9 cellular contexts compared by ENCODE assay signal in the genomic region with DNA sequence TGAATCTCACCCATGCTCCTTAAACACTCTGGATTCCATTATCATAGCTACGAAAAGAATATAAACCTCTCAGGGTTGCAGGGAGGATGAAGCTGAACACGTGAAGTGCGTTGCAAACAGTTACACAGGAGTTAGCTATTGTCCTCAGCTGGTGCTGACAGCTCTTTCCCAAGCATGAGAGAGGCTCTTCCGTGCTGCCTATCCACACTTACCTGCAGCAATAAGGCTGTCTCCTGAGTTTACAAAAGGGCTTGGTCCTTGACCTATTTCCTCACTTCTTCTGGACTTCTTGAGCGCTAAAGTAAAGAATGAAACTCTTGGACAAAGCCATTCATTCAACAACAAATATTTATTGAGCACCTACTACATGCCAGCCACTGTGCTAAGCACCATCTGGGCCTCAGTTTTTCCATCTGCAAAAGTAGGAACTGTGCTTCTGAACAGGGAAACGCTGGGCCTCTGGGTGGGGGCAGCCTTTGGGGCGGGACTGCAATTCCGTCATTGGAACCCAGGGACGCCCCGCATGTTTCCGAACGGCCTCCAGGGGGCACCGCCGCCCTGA. TPM values are rescaled to one million over a fixed set of nuclear protein-coding genes. Genes with fewer than 3 reads are reported as not detected.
A peak's percentile ranks its signal among the peaks of the same experiment; 100 is the strongest.
DNase-seq lines count a peak whose midpoint lies in the region; ATAC-seq, FAIRE-seq and TF ChIP-seq lines count a peak whose summit lies in the region.
"Had no signal": no experiment of that assay in that cellular context is flagged by ENCODE, and none has a peak within 500 bp of the region (broad histone marks: within the 10 kb centered on the region; RNA-seq: fewer than 3 reads in every experiment).

No MANE protein-coding gene starts in this region.

- H2AFZ ChIP-seq in K562 (ENCODE audit: low read depth, low read length) (peak overlapping the region; percentile 99), smooth muscle cell (ENCODE audit: low read depth) (peak overlapping the region; percentile 98)

- in situ Hi-C loops in K562 (cut with MboI) = no loop called here

- intact Hi-C loops in K562 (cut with micrococcal nuclease) = loop anchor here (1.0 to 5.0 kb wide), 3 partner anchors 49 to 104 kb away; partner anchors contain the start of genes TM7SF2 and ZNHIT2

- CTCF ChIA-PET in K562 (lab: Yijun Ruan, JAX; ENCODE audit: low intra/inter-chr PET ratio) = interaction anchor here (0.7 to 2.3 kb wide), 10 partner anchors 65 to 270 kb away, joined by 3 to 18 read pairs (median 4); partner anchors contain the start of genes ATG2A, CDC42BPG, CDCA5 and VPS51

- H3K27me3 ChIP-seq in HUES48 (ENCODE audit: control insufficient read depth, insufficient read depth, low read length) = no peaks in the 10 kb centered on the region
- no peaks in the 10 kb centered on the region for H3K27me3 ChIP-seq in K562 (ENCODE audit: control insufficient read depth in 2 of 2, insufficient read depth in 2 of 2, low read length in 2 of 2)
- no peaks in the 10 kb centered on the region for H3K27me3 ChIP-seq in iPS-18a (ENCODE audit: control insufficient read depth, insufficient read depth, low read length)
- no peaks in the 10 kb centered on the region for H3K27me3 ChIP-seq in smooth muscle cell (ENCODE audit: low read depth)

- POLR2A ChIA-PET in K562 (lab: Yijun Ruan, JAX) = interaction anchor here (0.7 to 2.3 kb wide), 8 partner anchors 10 to 109 kb away, joined by 3 to 14 read pairs (median 3); partner anchors contain the start of genes BATF2, FAU, MRPL49 and ZNHIT2

- H3K9ac ChIP-seq in HUES48 (ENCODE audit: low read depth, low read length) (no peak overlapping the region), K562 (ENCODE audit: insufficient read depth in 1 of 2, low read depth in 2 of 2, low read length in 2 of 2) (peak overlapping the region; percentile 91 to 97), iPS-18a (ENCODE audit: low read length) (peak overlapping the region; percentile 63), smooth muscle cell (ENCODE audit: low read depth) (no peak overlapping the region)

- H3K4me2 ChIP-seq in K562 (ENCODE audit: insufficient read depth, low read length) = peak overlapping the region; percentile 98
- H3K4me2 ChIP-seq in smooth muscle cell = peak overlapping the region; percentile 91

- H3K79me2 ChIP-seq in K562 (ENCODE audit: control insufficient read depth, insufficient read depth, low read length) (peaks cover 25% of the 10 kb centered on the region), smooth muscle cell (ENCODE audit: low read depth) (peaks cover 11% of the 10 kb centered on the region)

- peak; percentile 86 for FAIRE-seq in K562 (lab: Jason Lieb, UNC)
- FAIRE-seq: A204.1 had no signal

- WGBS in K562 (ENCODE audit: insufficient coverage, low coverage, missing lambda C conversion rate) = 19% methylated on average over 14 of the region's 14 CpGs
- 29% methylated on average over 14 of the region's 14 CpGs for WGBS in smooth muscle cell (ENCODE audit: low lambda C conversion rate)

- H3K9me3 ChIP-seq in HUES48 (ENCODE audit: control insufficient read depth, insufficient read depth, low read length) (no peaks in the 10 kb centered on the region), K562 (replicated peaks; ENCODE audit: control insufficient read depth, insufficient read depth, low read depth, low read length) (no peaks in the 10 kb centered on the region; the same call in 1 of the 2 replicates), iPS-18a (ENCODE audit: control insufficient read depth, low read depth, low read length) (no peaks in the 10 kb centered on the region), smooth muscle cell (replicated peaks; ENCODE audit: low read depth) (no peaks in the 10 kb centered on the region)

- H3F3A ChIP-seq in smooth muscle cell (ENCODE audit: low read depth) = peaks cover 6% of the 10 kb centered on the region

- TF ChIP-seq EP300 in K562 (IDR thresholded peaks at IDR 0.05; ENCODE audit: low read length) = peak; percentile 15; the same call in 1 of the 2 replicates

- BruUV-seq in K562 (replicated peaks; lab: Mats Ljungman, UMichigan) = TSS peak; percentile 86

- no peaks in the 10 kb centered on the region for H4K20me1 ChIP-seq in K562 (replicated peaks; ENCODE audit: control insufficient read depth, insufficient read depth, low read length)
- H4K20me1 ChIP-seq in smooth muscle cell (ENCODE audit: low read depth) = no peaks in the 10 kb centered on the region

- peaks cover 7% of the 10 kb centered on the region; the same call in 1 of the 2 replicates for H3K36me3 ChIP-seq in HUES48 (ENCODE audit: control insufficient read depth, insufficient read depth, low read length)
- H3K36me3 ChIP-seq in K562 (ENCODE audit: control insufficient read depth, insufficient read depth, low read length) = peaks cover 13% of the 10 kb centered on the region; the same call in 2 of the 3 replicates
- peaks cover 5% of the 10 kb centered on the region for H3K36me3 ChIP-seq in iPS-18a (ENCODE audit: control insufficient read depth, low read depth, low read length)
- no peaks in the 10 kb centered on the region for H3K36me3 ChIP-seq in smooth muscle cell (ENCODE audit: low read depth)

- H3K4me3 ChIP-seq in HUES48 (ENCODE audit: low read depth, low read length) (peak overlapping the region; percentile 77), K562 (peak overlapping the region; percentile 67), iPS-18a (ENCODE audit: low read length) (peak overlapping the region; percentile 63), smooth muscle cell (peak overlapping the region; percentile 76)

- ATAC-seq in K562 (peak; percentile 92), HG02610 (IDR thresholded peaks at IDR 0.05; ENCODE audit: unreplicated experiment) (no peak)

- DNase-seq in DMS79 treated with DMSO at 0.1 percent for 48 hours (lab: John Stamatoyannopoulos, UW) (peak; percentile 82), DMS79 (lab: John Stamatoyannopoulos, UW) (no peak), T-helper 2 cell (peak in 3 of 5 experiments; percentile 73 to 87 (median 85)), K562 (ENCODE audit: extremely low read depth in 1 of 4, low spot score in 3 of 4) (peak; percentile 92 to 95 (median 94)), smooth muscle cell (lab: John Stamatoyannopoulos, UW; ENCODE audit: unreplicated experiment) (no peak)

- peak; percentile 84 to 96 (median 94); a peak in 5 of 6 replicates for TF ChIP-seq CTCF in K562 (IDR thresholded peaks at IDR 0.05 in 2 of 3, conservative IDR thresholded peaks at IDR 0.05 in 1 of 3; ENCODE audit: insufficient read depth in 2 of 3, low read depth in 1 of 3, low read length in 3 of 3)
- TF ChIP-seq CTCF in smooth muscle cell (IDR thresholded peaks at IDR 0.05; ENCODE audit: borderline replicate concordance, insufficient read depth, poor library complexity, severe bottlenecking) = no peak

- no peak for TF ChIP-seq POLR2A in K562 (conservative IDR thresholded peaks at IDR 0.05)

- H3K27ac ChIP-seq in HUES48 (ENCODE audit: low read depth, low read length) = peak overlapping the region; percentile 98
- peak overlapping the region; percentile 93 for H3K27ac ChIP-seq in K562 (ENCODE audit: extremely low read depth, low read depth, low read length)
- H3K27ac ChIP-seq in iPS-18a (ENCODE audit: low read length) = peak overlapping the region; percentile 66
- peak overlapping the region; percentile 93 for H3K27ac ChIP-seq in smooth muscle cell (ENCODE audit: low read depth)

- H3K9me1 ChIP-seq in K562 (ENCODE audit: control insufficient read depth, insufficient read depth, low read length) = peaks cover 4% of the 10 kb centered on the region

- H3K4me1 ChIP-seq in HUES48 (ENCODE audit: control insufficient read depth, insufficient read depth, low read length) (peaks cover 4% of the 10 kb centered on the region), K562 (replicated peaks in 1 of 2; ENCODE audit: control insufficient read depth in 2 of 2, insufficient read depth in 2 of 2, low read length in 2 of 2) (peaks cover 10 to 34% of the 10 kb centered on the region in 2 experiments; a peak in 4 of 5 replicates), iPS-18a (ENCODE audit: control insufficient read depth, low read depth, low read length) (no peaks in the 10 kb centered on the region), smooth muscle cell (ENCODE audit: low read depth) (peaks cover 10% of the 10 kb centered on the region)

- no peak; a peak in 2 of 4 replicates for TF ChIP-seq RAD21 in K562 (CRISPR knock-in tag; conservative IDR thresholded peaks at IDR 0.05 in 1 of 2, IDR thresholded peaks at IDR 0.05 in 1 of 2)

RNA-seq across cellular contexts. Expression of gene ARL2, which starts 0.7 kb away (rescaled TPM):
- total RNA-seq in K562 (2011; cell fraction: chromatin; rRNA removed; ENCODE audit: low replicate concordance) = 9.7 and 25.1 TPM in 2 replicates
- total RNA-seq in K562 (2011; cell fraction: nucleolus; rRNA removed) = 32.9 and 34.2 TPM in 2 replicates
- total RNA-seq in K562 (2011; cell fraction: nucleoplasm; rRNA removed) = 26.7 and 29.8 TPM in 2 replicates
- total RNA-seq in K562 (2014; rRNA removed) = 141 and 204 TPM in 2 replicates
- 39.9 and 48.4 TPM in 2 replicates for total RNA-seq in K562 (2014; rRNA removed; fragmentation: Illumina TruSeq; extraction: Trizol)
- 88.1 and 90.6 TPM in 2 replicates for total RNA-seq in K562 (2015; rRNA removed; fragmentation: Illumina TruSeq; extraction: Trizol)
- 101 and 112 TPM in 2 replicates for total RNA-seq in K562 (2021)
- polyA plus RNA-seq in K562 (2011; rRNA removed) = 114 and 171 TPM in 2 replicates
- 207 and 325 TPM in 2 replicates for polyA plus RNA-seq in K562 (2011; cell fraction: cytosol; rRNA removed)
- polyA plus RNA-seq in K562 (2011; cell fraction: nucleus; rRNA removed) = 69.0 and 81.0 TPM in 2 replicates
- polyA plus RNA-seq in K562 (2012) = 121 and 156 TPM in 2 replicates
- polyA plus RNA-seq in K562 (2014; fragmentation: Illumina TruSeq; extraction: Trizol) = 92.2 and 138 TPM in 2 replicates
- 10 to 100 TPM in 1 of 2 experiments, 1 to 10 TPM in 1; 5.7 to 32.6 TPM for polyA plus RNA-seq in K562 (2014; fragmentation: Nextera tagmentation; extraction: Ambion mirVana)
- 154 and 169 TPM in 2 replicates for polyA plus RNA-seq in K562 (2014; rRNA removed)
- 33.6 and 35.6 TPM in 2 replicates for polyA minus RNA-seq in K562 (2011; rRNA and poly(A)+ RNA removed)
- 46.1 and 90.9 TPM in 2 replicates for polyA minus RNA-seq in K562 (2011; cell fraction: cytosol; rRNA and poly(A)+ RNA removed)
- polyA minus RNA-seq in K562 (2011; cell fraction: nucleus; rRNA and poly(A)+ RNA removed) = 9.3 and 19.7 TPM in 2 replicates
- 61.0 and 83.3 TPM in 2 replicates for total RNA-seq in smooth muscle cell
- polyA plus RNA-seq in smooth muscle cell = 116 and 122 TPM in 2 replicates

RNA-seq across cellular contexts. Expression of gene SNX15, which starts 14.0 kb away (rescaled TPM):
- total RNA-seq in K562 (2011; cell fraction: chromatin; rRNA removed; ENCODE audit: low replicate concordance) = 4.7 and 12.8 TPM in 2 replicates
- 7.2 and 8.0 TPM in 2 replicates for total RNA-seq in K562 (2011; cell fraction: nucleolus; rRNA removed)
- 6.2 and 10.2 TPM in 2 replicates for total RNA-seq in K562 (2011; cell fraction: nucleoplasm; rRNA removed)
- 18.3 and 33.3 TPM in 2 replicates for total RNA-seq in K562 (2014; rRNA removed)
- total RNA-seq in K562 (2014; rRNA removed; fragmentation: Illumina TruSeq; extraction: Trizol) = 6.9 and 8.3 TPM in 2 replicates
- 14.9 and 15.2 TPM in 2 replicates for total RNA-seq in K562 (2015; rRNA removed; fragmentation: Illumina TruSeq; extraction: Trizol)
- 21.3 and 27.8 TPM in 2 replicates for total RNA-seq in K562 (2021)
- 4.5 and 13.3 TPM in 2 replicates for polyA plus RNA-seq in K562 (2011; rRNA removed)
- polyA plus RNA-seq in K562 (2011; cell fraction: cytosol; rRNA removed) = 14.2 and 17.5 TPM in 2 replicates
- 8.0 and 14.9 TPM in 2 replicates for polyA plus RNA-seq in K562 (2011; cell fraction: nucleus; rRNA removed)
- polyA plus RNA-seq in K562 (2012) = 20.3 and 31.1 TPM in 2 replicates
- polyA plus RNA-seq in K562 (2014; fragmentation: Illumina TruSeq; extraction: Trizol) = 20.1 and 24.7 TPM in 2 replicates
- polyA plus RNA-seq in K562 (2014; fragmentation: Nextera tagmentation; extraction: Ambion mirVana) = 1 to 10 TPM; 1.8 to 2.8 TPM
- 18.2 and 19.5 TPM in 2 replicates for polyA plus RNA-seq in K562 (2014; rRNA removed)
- 1.9 and 3.4 TPM in 2 replicates for polyA minus RNA-seq in K562 (2011; rRNA and poly(A)+ RNA removed)
- 12.6 and 14.8 TPM in 2 replicates for polyA minus RNA-seq in K562 (2011; cell fraction: cytosol; rRNA and poly(A)+ RNA removed)
- 2.3 and 4.2 TPM in 2 replicates for polyA minus RNA-seq in K562 (2011; cell fraction: nucleus; rRNA and poly(A)+ RNA removed)
- 9.4 and 14.8 TPM in 2 replicates for total RNA-seq in smooth muscle cell
- polyA plus RNA-seq in smooth muscle cell = 24.7 and 25.1 TPM in 2 replicates

RNA-seq across cellular contexts. Expression of gene BATF2, which starts 16.4 kb away (rescaled TPM):
- 6.5 and 18.2 TPM in 2 replicates for total RNA-seq in K562 (2011; cell fraction: chromatin; rRNA removed; ENCODE audit: low replicate concordance)
- 10.7 and 15.0 TPM in 2 replicates for total RNA-seq in K562 (2011; cell fraction: nucleolus; rRNA removed)
- 7.7 and 8.2 TPM in 2 replicates for total RNA-seq in K562 (2011; cell fraction: nucleoplasm; rRNA removed)
- total RNA-seq in K562 (2014; rRNA removed) (7.0 and 7.3 TPM in 2 replicates), K562 (2014; rRNA removed; fragmentation: Illumina TruSeq; extraction: Trizol) (2.5 and 3.1 TPM in 2 replicates), K562 (2015; rRNA removed; fragmentation: Illumina TruSeq; extraction: Trizol) (4.4 and 4.8 TPM in 2 replicates), K562 (2021) (8.7 TPM in 2 replicates), smooth muscle cell (not detected in 2 replicates)
- polyA plus RNA-seq in K562 (2011; rRNA removed) (7.2 and 9.0 TPM in 2 replicates), K562 (2014; fragmentation: Illumina TruSeq; extraction: Trizol) (8.9 and 10.0 TPM in 2 replicates), K562 (2014; fragmentation: Nextera tagmentation; extraction: Ambion mirVana) (1 to 10 TPM; 1.7 to 1.9 TPM), K562 (2014; rRNA removed) (5.2 and 6.4 TPM in 2 replicates), smooth muscle cell (0.41 TPM in 1 of 2 replicates, not detected in the other)
- 8.1 and 21.2 TPM in 2 replicates for polyA plus RNA-seq in K562 (2011; cell fraction: cytosol; rRNA removed)
- polyA plus RNA-seq in K562 (2011; cell fraction: nucleus; rRNA removed) = 5.7 and 9.2 TPM in 2 replicates
- 7.4 and 11.4 TPM in 2 replicates for polyA plus RNA-seq in K562 (2012)
- polyA minus RNA-seq in K562 (2011; rRNA and poly(A)+ RNA removed) = 4.9 and 7.0 TPM in 2 replicates
- polyA minus RNA-seq in K562 (2011; cell fraction: cytosol; rRNA and poly(A)+ RNA removed) = 5.3 and 7.1 TPM in 2 replicates
- 3.9 and 4.1 TPM in 2 replicates for polyA minus RNA-seq in K562 (2011; cell fraction: nucleus; rRNA and poly(A)+ RNA removed)

RNA-seq across cellular contexts. Expression of gene SAC3D1, which starts 27.8 kb away (rescaled TPM):
- total RNA-seq in K562 (2011; cell fraction: chromatin; rRNA removed; ENCODE audit: low replicate concordance) = 3.9 and 9.1 TPM in 2 replicates
- total RNA-seq in K562 (2011; cell fraction: nucleolus; rRNA removed) = 11.5 and 16.6 TPM in 2 replicates
- total RNA-seq in K562 (2011; cell fraction: nucleoplasm; rRNA removed) = 7.3 and 7.9 TPM in 2 replicates
- total RNA-seq in K562 (2014; rRNA removed) (21.2 and 27.0 TPM in 2 replicates), K562 (2014; rRNA removed; fragmentation: Illumina TruSeq; extraction: Trizol) (2.4 and 5.1 TPM in 2 replicates), K562 (2015; rRNA removed; fragmentation: Illumina TruSeq; extraction: Trizol) (14.8 and 17.0 TPM in 2 replicates), K562 (2021) (35.2 and 35.7 TPM in 2 replicates), smooth muscle cell (7.4 and 7.6 TPM in 2 replicates)
- polyA plus RNA-seq in K562 (2011; rRNA removed) (5.8 and 7.6 TPM in 2 replicates), K562 (2014; fragmentation: Illumina TruSeq; extraction: Trizol) (4.0 and 9.0 TPM in 2 replicates), K562 (2014; fragmentation: Nextera tagmentation; extraction: Ambion mirVana) (under 1 TPM; 0.20 to 0.80 TPM), K562 (2014; rRNA removed) (23.8 and 25.4 TPM in 2 replicates), smooth muscle cell (26.2 and 33.3 TPM in 2 replicates)
- 13.3 and 46.2 TPM in 2 replicates for polyA plus RNA-seq in K562 (2011; cell fraction: cytosol; rRNA removed)
- 9.3 and 12.1 TPM in 2 replicates for polyA plus RNA-seq in K562 (2011; cell fraction: nucleus; rRNA removed)
- 19.9 and 22.1 TPM in 2 replicates for polyA plus RNA-seq in K562 (2012)
- polyA minus RNA-seq in K562 (2011; rRNA and poly(A)+ RNA removed) = 5.2 TPM in 2 replicates
- polyA minus RNA-seq in K562 (2011; cell fraction: cytosol; rRNA and poly(A)+ RNA removed) = 11.6 and 16.2 TPM in 2 replicates
- polyA minus RNA-seq in K562 (2011; cell fraction: nucleus; rRNA and poly(A)+ RNA removed) = 2.8 and 4.6 TPM in 2 replicates

RNA-seq across cellular contexts. Expression of gene MAJIN, which starts 41.3 kb away (rescaled TPM):
- 0.30 TPM in 1 of 2 replicates, not detected in the other for total RNA-seq in K562 (2011; cell fraction: chromatin; rRNA removed; ENCODE audit: low replicate concordance)
- 0.33 TPM in 1 of 2 replicates, not detected in the other for total RNA-seq in K562 (2011; cell fraction: nucleolus; rRNA removed)
- 0.38 TPM in 1 of 2 replicates, not detected in the other for total RNA-seq in K562 (2011; cell fraction: nucleoplasm; rRNA removed)
- total RNA-seq in K562 (2014; rRNA removed) (0.12 TPM in 1 of 2 replicates, not detected in the other), K562 (2014; rRNA removed; fragmentation: Illumina TruSeq; extraction: Trizol) (0.18 and 0.29 TPM in 2 replicates), K562 (2015; rRNA removed; fragmentation: Illumina TruSeq; extraction: Trizol) (0.68 and 0.83 TPM in 2 replicates), K562 (2021) (0.24 TPM in 1 of 2 replicates, not detected in the other), smooth muscle cell (not detected in 2 replicates)
- polyA plus RNA-seq in K562 (2011; rRNA removed) (0.28 and 0.42 TPM in 2 replicates), K562 (2014; fragmentation: Illumina TruSeq; extraction: Trizol) (0.39 TPM in 1 of 2 replicates, not detected in the other), K562 (2014; fragmentation: Nextera tagmentation; extraction: Ambion mirVana) (under 1 TPM in 1 of 2 experiments, not detected in 1; 0.21 TPM), K562 (2014; rRNA removed) (0.17 and 0.30 TPM in 2 replicates), smooth muscle cell (not detected in 2 replicates)
- polyA plus RNA-seq in K562 (2011; cell fraction: cytosol; rRNA removed) = 0.63 and 1.4 TPM in 2 replicates
- polyA plus RNA-seq in K562 (2011; cell fraction: nucleus; rRNA removed) = 0.13 and 0.74 TPM in 2 replicates
- polyA plus RNA-seq in K562 (2012) = 0.09 and 0.15 TPM in 2 replicates
- 0.11 and 0.21 TPM in 2 replicates for polyA minus RNA-seq in K562 (2011; rRNA and poly(A)+ RNA removed)
- polyA minus RNA-seq in K562 (2011; cell fraction: cytosol; rRNA and poly(A)+ RNA removed) = not detected in 2 replicates
- not detected in 2 replicates for polyA minus RNA-seq in K562 (2011; cell fraction: nucleus; rRNA and poly(A)+ RNA removed)

Comparison
In these comparisons a context has a peak if more than half of its experiments do, and no peak if none do; other contexts are left out.
1. DNase-seq: peak in DMS79 treated with DMSO at 0.1 percent for 48 hours (single experiment), T-helper 2 cell (3 of 5) and K562 (4 of 4); none in DMS79 (single experiment) and smooth muscle cell (single experiment).
2. H3K9ac ChIP-seq: peak in K562 (2 of 2) and iPS-18a (single experiment); none in HUES48 (single experiment) and smooth muscle cell (single experiment).
3. Peak in every context shown above with its lines, with median percentiles within 50 percentile points of each other: H3K27ac ChIP-seq and H3K4me3 ChIP-seq.